31 cellular contexts compared by ENCODE assay signal in the genomic region with DNA sequence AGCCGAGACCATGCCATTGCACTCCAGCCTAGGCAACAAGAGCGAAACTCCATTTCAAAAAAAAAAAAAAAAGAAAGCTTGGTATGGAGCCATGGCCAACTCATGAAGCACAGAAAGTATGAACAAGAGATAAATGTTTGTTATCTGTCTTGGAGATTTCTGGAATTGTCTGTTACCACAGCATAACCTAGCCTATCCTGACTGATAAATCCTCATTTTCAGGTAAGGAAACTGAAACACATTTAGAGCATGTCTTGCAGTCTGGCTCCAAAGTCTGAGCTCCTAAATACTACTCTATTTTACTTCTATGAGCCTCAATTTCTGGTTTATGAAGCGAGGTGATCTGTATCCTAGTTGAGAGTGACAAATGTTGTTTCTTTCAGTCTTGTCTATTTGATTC.
DNase-seq lines count a peak whose midpoint lies in the region; ATAC-seq, FAIRE-seq and TF ChIP-seq lines count a peak whose summit lies in the region.
"Had no signal": no experiment of that assay in that cellular context is flagged by ENCODE, and none has a peak within 500 bp of the region (broad histone marks: within the 10 kb centered on the region; RNA-seq: fewer than 3 reads in every experiment).

No MANE protein-coding gene starts in this region.

- no peaks in the 10 kb centered on the region for H4K20me1 ChIP-seq in HepG2 (ENCODE audit: insufficient read depth, low read length)
- no peaks in the 10 kb centered on the region for H4K20me1 ChIP-seq in Loucy (ENCODE audit: insufficient read depth, low read length, poor library complexity, severe bottlenecking)
- no peaks in the 10 kb centered on the region for H4K20me1 ChIP-seq in smooth muscle cell (ENCODE audit: low read depth)
- H4K20me1 ChIP-seq: BLaER1; BLaER1 treated with 17β-estradiol and CSF1 and Interleukin-3, amounts not matched to agents 10 nM and 100 nM had no signal

- no TSS peak for BruUV-seq in HepG2 (replicated peaks; lab: Mats Ljungman, UMichigan)

- H3F3A ChIP-seq in Loucy (ENCODE audit: low read depth): no peaks in the 10 kb centered on the region
- H3F3A ChIP-seq in smooth muscle cell (ENCODE audit: low read depth): no peaks in the 10 kb centered on the region

- no peak overlapping the region for H3K4me2 ChIP-seq in HepG2 (ENCODE audit: low read depth, low read length)
- H3K4me2 ChIP-seq in Loucy (ENCODE audit: low read depth, low read length, poor library complexity, severe bottlenecking): no peak overlapping the region
- H3K4me2 ChIP-seq in smooth muscle cell: no peak overlapping the region
- H3K4me2 ChIP-seq: A549; BLaER1; BLaER1 treated with 17β-estradiol and CSF1 and Interleukin-3, amounts not matched to agents 10 nM and 100 nM had no signal

- H3K4me1 ChIP-seq in HepG2 (ENCODE audit: insufficient read depth, low read length): peaks cover 10% of the 10 kb centered on the region; the same call in 1 of the 2 replicates
- H3K4me1 ChIP-seq in right lobe of liver: no peaks in the 10 kb centered on the region
- peaks cover 4% of the 10 kb centered on the region for H3K4me1 ChIP-seq in Loucy (ENCODE audit: insufficient read depth, low read length, poor library complexity, severe bottlenecking)
- H3K4me1 ChIP-seq in smooth muscle cell (ENCODE audit: low read depth): peaks cover 3% of the 10 kb centered on the region
- H3K4me1 ChIP-seq: A549, BE2C, Caco-2 had no signal

- in situ Hi-C loops in HepG2 (cut with HindIII; ENCODE audit: extremely low pct_ligation_motif_present, low pct_unique_long_range_greater_than_20kb): no loop called here

- no peak for TF ChIP-seq POLR2A in HepG2 (IDR thresholded peaks at IDR 0.05; ENCODE audit: insufficient read depth in 1 of 2, low read depth in 2 of 2, low read length in 2 of 2)
- TF ChIP-seq POLR2A in right lobe of liver (IDR thresholded peaks at IDR 0.05): no peak

- TF ChIP-seq EP300 in HepG2 (IDR thresholded peaks at IDR 0.05; ENCODE audit: low read depth in 2 of 2, low read length in 2 of 2) (no peak), HepG2 (CRISPR knock-in tag; IDR thresholded peaks at IDR 0.05; ENCODE audit: borderline replicate concordance) (no peak)

- TF ChIP-seq CTCF in HepG2 (CRISPR knock-in tag; IDR thresholded peaks at IDR 0.05) (no peak), right lobe of liver (IDR thresholded peaks at IDR 0.05) (no peak), Loucy (conservative IDR thresholded peaks at IDR 0.05; ENCODE audit: low read length) (no peak), smooth muscle cell (IDR thresholded peaks at IDR 0.05; ENCODE audit: borderline replicate concordance, insufficient read depth, poor library complexity, severe bottlenecking) (no peak)

- intact Hi-C loops in HepG2 (cut with micrococcal nuclease; ENCODE audit: unreplicated experiment) (no loop called here), right lobe of liver (cut with DNase I) (no loop called here)

- 63% methylated on average over 3 of the region's 3 CpGs for WGBS in HepG2 (ENCODE audit: low lambda C conversion rate)
- 93% methylated on average over 3 of the region's 3 CpGs for WGBS in right lobe of liver (ENCODE audit: insufficient coverage, low coverage, low lambda C conversion rate, missing lambda C conversion rate)
- WGBS in smooth muscle cell (ENCODE audit: low lambda C conversion rate): 91% methylated on average over 3 of the region's 3 CpGs

- no peak for ATAC-seq in HepG2
- ATAC-seq in right lobe of liver: no peak
- ATAC-seq: A549; CD8-positive, alpha-beta T cell had no signal

- no peak overlapping the region for H3K9ac ChIP-seq in HepG2 (ENCODE audit: insufficient read depth, low read depth, low read length)
- H3K9ac ChIP-seq in Loucy (ENCODE audit: low read depth, low read length, poor library complexity, severe bottlenecking): no peak overlapping the region
- no peak overlapping the region for H3K9ac ChIP-seq in smooth muscle cell (ENCODE audit: low read depth)
- H3K9ac ChIP-seq: BLaER1; BLaER1 treated with 17β-estradiol and CSF1 and Interleukin-3, amounts not matched to agents 10 nM and 100 nM had no signal

- H3K79me2 ChIP-seq in HepG2 (ENCODE audit: insufficient read depth, low read length) (no peaks in the 10 kb centered on the region), Loucy (ENCODE audit: insufficient read depth, low read length) (no peaks in the 10 kb centered on the region), smooth muscle cell (ENCODE audit: low read depth) (no peaks in the 10 kb centered on the region)

- no peak for FAIRE-seq in HepG2 (lab: Jason Lieb, UNC)
- FAIRE-seq: A204.1, A549, D721Med had no signal

- H3K9me2 ChIP-seq in Loucy (replicated peaks; ENCODE audit: low read depth, low read length): no peaks in the 10 kb centered on the region

- H3K4me3 ChIP-seq in HepG2 (replicated peaks in 1 of 3; ENCODE audit: insufficient read depth in 1 of 3, low read depth in 2 of 3, low read length in 3 of 3): no peak overlapping the region
- H3K4me3 ChIP-seq in right lobe of liver: no peak overlapping the region
- no peak overlapping the region for H3K4me3 ChIP-seq in Loucy (ENCODE audit: low read length, poor library complexity, severe bottlenecking)
- no peak overlapping the region for H3K4me3 ChIP-seq in smooth muscle cell
- H3K4me3 ChIP-seq: A549; BLaER1; BLaER1 treated with 17β-estradiol and CSF1 and Interleukin-3, amounts not matched to agents 10 nM and 100 nM had no signal

- H3K27ac ChIP-seq in HepG2 (ENCODE audit: extremely low read length, insufficient read depth, low read length) (no peak overlapping the region), right lobe of liver (no peak overlapping the region), smooth muscle cell (ENCODE audit: low read depth) (no peak overlapping the region)
- H3K27ac ChIP-seq: 22Rv1; A549; BLaER1; BLaER1 treated with 17β-estradiol and CSF1 and Interleukin-3, amounts not matched to agents 10 nM and 100 nM; C4-2B had no signal

- no peak for DNase-seq in HepG2 (ENCODE audit: low spot score)
- DNase-seq in right lobe of liver: no peak
- no peak for DNase-seq in smooth muscle cell (lab: John Stamatoyannopoulos, UW; ENCODE audit: unreplicated experiment)
- DNase-seq: 8988T; ACHN; AML-193; BE2C; C1 segment of cervical spinal cord; Caco-2; Calu3; CD4-positive, alpha-beta memory T cell; CD4-positive, alpha-beta T cell; CD4-positive, CD25-positive, alpha-beta regulatory T cell; CD8-positive, alpha-beta memory T cell; CD8-positive, alpha-beta T cell; COR-L47; DMS 273 treated with DMSO at 0.1 percent for 48 hours; DMS153; DMS53; DMS79; DMS79 treated with DMSO at 0.1 percent for 48 hours; DND-41; EL had no signal

- no peak for TF ChIP-seq RAD21 in HepG2 (CRISPR knock-in tag; IDR thresholded peaks at IDR 0.05)

- POLR2A ChIA-PET in HepG2 (lab: Yijun Ruan, JAX): no interaction called here

- H3K27me3 ChIP-seq in HepG2 (ENCODE audit: control insufficient read depth in 1 of 2, insufficient read depth in 2 of 2, low read length in 2 of 2) (no peaks in the 10 kb centered on the region), right lobe of liver (no peaks in the 10 kb centered on the region), Loucy (ENCODE audit: insufficient read depth, low read length, poor library complexity, severe bottlenecking) (no peaks in the 10 kb centered on the region), smooth muscle cell (ENCODE audit: low read depth) (no peaks in the 10 kb centered on the region)
- H3K27me3 ChIP-seq: BLaER1; BLaER1 treated with 17β-estradiol and CSF1 and Interleukin-3, amounts not matched to agents 10 nM and 100 nM had no signal

- no peak overlapping the region for H2AFZ ChIP-seq in HepG2 (ENCODE audit: low read length)
- H2AFZ ChIP-seq in Loucy (ENCODE audit: low read length): peak overlapping the region; percentile 38; the same call in 1 of the 2 replicates
- H2AFZ ChIP-seq in smooth muscle cell (ENCODE audit: low read depth): no peak overlapping the region

- H3K9me3 ChIP-seq in HepG2 (ENCODE audit: low read length): no peaks in the 10 kb centered on the region
- H3K9me3 ChIP-seq in right lobe of liver: no peaks in the 10 kb centered on the region
- H3K9me3 ChIP-seq in Loucy (ENCODE audit: insufficient read depth, low read depth, low read length): no peaks in the 10 kb centered on the region
- H3K9me3 ChIP-seq in smooth muscle cell (replicated peaks; ENCODE audit: low read depth): no peaks in the 10 kb centered on the region
- H3K9me3 ChIP-seq: A549; BE2C; BLaER1; BLaER1 treated with 17β-estradiol and CSF1 and Interleukin-3, amounts not matched to agents 10 nM and 100 nM; Caco-2 had no signal

- H3K36me3 ChIP-seq in HepG2 (replicated peaks in 1 of 2; ENCODE audit: control insufficient read depth in 1 of 2, insufficient read depth in 2 of 2, low read length in 2 of 2) (no peaks in the 10 kb centered on the region), right lobe of liver (no peaks in the 10 kb centered on the region), Loucy (ENCODE audit: insufficient read depth, low read length) (no peaks in the 10 kb centered on the region), smooth muscle cell (ENCODE audit: low read depth) (no peaks in the 10 kb centered on the region)
- H3K36me3 ChIP-seq: BE2C; BLaER1; BLaER1 treated with 17β-estradiol and CSF1 and Interleukin-3, amounts not matched to agents 10 nM and 100 nM had no signal

- CTCF ChIA-PET in HepG2 (lab: Yijun Ruan, JAX; ENCODE audit: low intra/inter-chr PET ratio, low total read pairs): no interaction called here

TF ChIP-seq in HepG2, 621 proteins besides CTCF, POLR2A, EP300 and RAD21 (continues in another document):
- TF ChIP-seq, protein P1, sequence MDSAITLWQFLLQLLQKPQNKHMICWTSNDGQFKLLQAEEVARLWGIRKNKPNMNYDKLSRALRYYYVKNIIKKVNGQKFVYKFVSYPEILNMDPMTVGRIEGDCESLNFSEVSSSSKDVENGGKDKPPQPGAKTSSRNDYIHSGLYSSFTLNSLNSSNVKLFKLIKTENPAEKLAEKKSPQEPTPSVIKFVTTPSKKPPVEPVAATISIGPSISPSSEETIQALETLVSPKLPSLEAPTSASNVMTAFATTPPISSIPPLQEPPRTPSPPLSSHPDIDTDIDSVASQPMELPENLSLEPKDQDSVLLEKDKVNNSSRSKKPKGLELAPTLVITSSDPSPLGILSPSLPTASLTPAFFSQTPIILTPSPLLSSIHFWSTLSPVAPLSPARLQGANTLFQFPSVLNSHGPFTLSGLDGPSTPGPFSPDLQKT (CRISPR knock-in tag; IDR thresholded peaks at IDR 0.05; ENCODE audit: borderline replicate concordance): no peak
- TF ChIP-seq, protein P2, sequence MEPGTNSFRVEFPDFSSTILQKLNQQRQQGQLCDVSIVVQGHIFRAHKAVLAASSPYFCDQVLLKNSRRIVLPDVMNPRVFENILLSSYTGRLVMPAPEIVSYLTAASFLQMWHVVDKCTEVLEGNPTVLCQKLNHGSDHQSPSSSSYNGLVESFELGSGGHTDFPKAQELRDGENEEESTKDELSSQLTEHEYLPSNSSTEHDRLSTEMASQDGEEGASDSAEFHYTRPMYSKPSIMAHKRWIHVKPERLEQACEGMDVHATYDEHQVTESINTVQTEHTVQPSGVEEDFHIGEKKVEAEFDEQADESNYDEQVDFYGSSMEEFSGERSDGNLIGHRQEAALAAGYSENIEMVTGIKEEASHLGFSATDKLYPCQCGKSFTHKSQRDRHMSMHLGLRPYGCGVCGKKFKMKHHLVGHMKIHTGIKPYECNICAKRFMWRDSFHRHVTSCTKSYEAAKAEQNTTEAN (CRISPR knock-in tag; conservative IDR thresholded peaks at IDR 0.05): no peak
- TF ChIP-seq SOX13 (IDR thresholded peaks at IDR 0.05) (no peak), SOX13 (CRISPR knock-in tag; conservative IDR thresholded peaks at IDR 0.05 in 1 of 2, IDR thresholded peaks at IDR 0.05 in 1 of 2) (no peak)
